ENCODE assay signal across 8 cellular contexts in the genomic region with DNA sequence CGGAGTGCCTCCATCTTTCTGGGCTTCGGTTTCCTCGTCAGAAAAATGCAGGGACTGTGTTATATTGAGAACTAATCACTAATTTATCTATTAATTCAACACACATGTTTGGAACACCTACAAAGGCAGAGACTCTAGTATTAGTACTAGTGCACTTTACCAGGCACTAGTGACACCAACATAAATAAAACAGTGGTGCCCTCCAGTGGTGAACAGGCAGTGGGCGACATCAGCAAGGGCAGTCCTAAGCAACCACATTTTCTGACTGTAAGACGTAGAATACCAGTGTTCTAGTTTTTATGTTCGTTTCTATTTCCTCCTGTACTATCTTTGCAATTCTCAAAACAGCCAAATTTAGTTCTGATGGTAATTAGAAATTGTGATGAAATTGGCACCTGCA.
DNase-seq lines count a peak whose midpoint lies in the region; ATAC-seq and TF ChIP-seq lines count a peak whose summit lies in the region.

No MANE protein-coding gene starts in this region.

- no peaks in the 10 kb centered on the region for H3K9me3 ChIP-seq in adipocyte (ENCODE audit: control insufficient read depth, low read length)
- H3K9me3 ChIP-seq in right lobe of liver = no peaks in the 10 kb centered on the region
- H3K9me3 ChIP-seq in stomach = no peaks in the 10 kb centered on the region

- TF ChIP-seq CTCF in GM12875 (IDR thresholded peaks at IDR 0.05; ENCODE audit: borderline replicate concordance, insufficient read depth, low read depth, low read length) (peak; percentile 60; the same call in 1 of the 2 replicates), right lobe of liver (IDR thresholded peaks at IDR 0.05) (peak; percentile 37 to 63 (median 44)), stomach (IDR thresholded peaks at IDR 0.05) (peak in 3 of 7 experiments; percentile 14 to 24 (median 19))

- H3K4me1 ChIP-seq in adipocyte (ENCODE audit: control insufficient read depth, insufficient read depth, low read length) = peaks cover 17% of the 10 kb centered on the region
- peaks cover 0 to 42% (median 7%) of the 10 kb centered on the region in 4 donors for H3K4me1 ChIP-seq in right lobe of liver
- peaks cover 6 to 31% (median 11%) of the 10 kb centered on the region in 4 donors for H3K4me1 ChIP-seq in stomach

- TF ChIP-seq POLR2A in right lobe of liver (IDR thresholded peaks at IDR 0.05) = no peak
- no peak for TF ChIP-seq POLR2A in stomach (IDR thresholded peaks at IDR 0.05)

- DNase-seq in Ammon's horn (ENCODE audit: low spot score) = peak; percentile 25
- peak; percentile 3 for DNase-seq in NCI-H510A (lab: John Stamatoyannopoulos, UW)
- DNase-seq in adipocyte (ENCODE audit: low read depth) = peak; percentile 31
- DNase-seq in right lobe of liver = no peak
- no peak for DNase-seq in NCI-H187 treated with DMSO at 0.1 percent for 48 hours (lab: John Stamatoyannopoulos, UW)
- DNase-seq in stomach = no peak

- no peak for TF ChIP-seq EP300 in stomach (IDR thresholded peaks at IDR 0.05)

- H3K36me3 ChIP-seq in adipocyte (ENCODE audit: control insufficient read depth, insufficient read depth, low read length, severe bottlenecking) (peaks cover 24% of the 10 kb centered on the region), right lobe of liver (peaks cover 0 to 10% (median 3%) of the 10 kb centered on the region in 4 donors), stomach (peaks cover 3 to 39% (median 35%) of the 10 kb centered on the region in 4 donors)

- H3K27ac ChIP-seq in right lobe of liver (peak overlapping the region in 1 of 3 donors; percentile 61), stomach (no peak overlapping the region)

- intact Hi-C loops in right lobe of liver (cut with DNase I) (no loop called here), stomach (cut with DNase I; ENCODE audit: low total_unique reads) (no loop called here)

- 51% methylated on average over 5 of the region's 6 CpGs for WGBS in right lobe of liver (ENCODE audit: insufficient coverage, low coverage, low lambda C conversion rate, missing lambda C conversion rate)
- WGBS in stomach, 5 donors = 67 to 80% (median 77%) methylated on average over 6 of the region's 6 CpGs

- H3K4me3 ChIP-seq in GM12875 (ENCODE audit: low read depth, low read length) = no peak overlapping the region
- H3K4me3 ChIP-seq in adipocyte (ENCODE audit: low read length) = no peak overlapping the region
- H3K4me3 ChIP-seq in right lobe of liver = no peak overlapping the region
- H3K4me3 ChIP-seq in stomach = no peak overlapping the region

- H3K27me3 ChIP-seq in adipocyte (replicated peaks; ENCODE audit: control insufficient read depth, insufficient read depth, low read length) = no peaks in the 10 kb centered on the region
- H3K27me3 ChIP-seq in right lobe of liver = no peaks in the 10 kb centered on the region
- no peaks in the 10 kb centered on the region for H3K27me3 ChIP-seq in stomach

- H3K9ac ChIP-seq in adipocyte (ENCODE audit: low read length) = no peak overlapping the region

- ATAC-seq in HG02678 (IDR thresholded peaks at IDR 0.05; ENCODE audit: unreplicated experiment) = peak; percentile 87
- ATAC-seq in right lobe of liver = peak in 2 of 4 donors; percentile 32 to 41

Comparison
In these comparisons a context has a peak if more than half of its experiments do, and no peak if none do; other contexts are left out.
1. DNase-seq: peak in Ammon's horn (single experiment), NCI-H510A (single experiment) and adipocyte (single experiment); none in right lobe of liver (0 of 3), NCI-H187 treated with DMSO at 0.1 percent for 48 hours (single experiment) and stomach (single experiment).